In genomic region chr18:9612215-9612830, GRCh38 we compare ENCODE assay signal across 9 cellular contexts. TPM values are rescaled to one million over a fixed set of nuclear protein-coding genes. Genes with fewer than 3 reads are reported as not detected.
A peak's percentile ranks its signal among the peaks of the same experiment; 100 is the strongest.
DNase-seq lines count a peak whose midpoint lies in the region; ATAC-seq, FAIRE-seq and TF ChIP-seq lines count a peak whose summit lies in the region.
"Had no signal": no experiment of that assay in that cellular context is flagged by ENCODE, and none has a peak within 500 bp of the region (broad histone marks: within the 10 kb centered on the region; RNA-seq: fewer than 3 reads in every experiment).

No MANE protein-coding gene starts in this region.

- WGBS in small intestine, 3 donors = 16 to 51% (median 48%) methylated on average over 3 of the region's 3 CpGs

- peak; percentile 35 for TF ChIP-seq CTCF in GM20000 (IDR thresholded peaks at IDR 0.05; ENCODE audit: extremely low read depth, missing control alignments)
- peak; percentile 77 for TF ChIP-seq CTCF in astrocyte of the spinal cord (IDR thresholded peaks at IDR 0.05; ENCODE audit: low read depth, low read length)

- H3K4me1 ChIP-seq in CD8-positive, alpha-beta memory T cell (ENCODE audit: insufficient read depth, low read length) = peaks cover 15% of the 10 kb centered on the region
- H3K4me1 ChIP-seq in SJCRH30 (0 out of 2 replicates have a peak, but pooled peaks cover 2% of the 10 kb centered on the region), iPS-18a (ENCODE audit: control insufficient read depth, low read depth, low read length) (peaks cover 14% of the 10 kb centered on the region), small intestine (ENCODE audit: control insufficient read depth in 2 of 2, insufficient read depth in 1 of 2, low read depth in 1 of 2, low read length in 1 of 2) (peaks cover 3 to 15% of the 10 kb centered on the region in 2 donors)

- no peaks in the 10 kb centered on the region for H3K9me3 Mint-ChIP-seq in CD8-positive, alpha-beta memory T cell

- POLR2A ChIA-PET in CD8-positive, alpha-beta memory T cell (lab: Charles Lee) = no interaction called here

- FAIRE-seq in small intestine (lab: Jason Lieb, UNC) = no peak
- FAIRE-seq: TTC549 had no signal

- H3K27me3 ChIP-seq in CD8-positive, alpha-beta memory T cell (ENCODE audit: insufficient read depth, low read length, poor library complexity, severe bottlenecking) = no peaks in the 10 kb centered on the region
- H3K27me3 ChIP-seq in MG63 (no peaks in the 10 kb centered on the region), SJCRH30 (no peaks in the 10 kb centered on the region), iPS-18a (ENCODE audit: control insufficient read depth, insufficient read depth, low read length) (no peaks in the 10 kb centered on the region), small intestine (ENCODE audit: control insufficient read depth in 2 of 2, insufficient read depth in 2 of 2, low read length in 2 of 2) (no peaks in the 10 kb centered on the region)

- peaks cover 3% of the 10 kb centered on the region for H3K36me3 ChIP-seq in CD8-positive, alpha-beta memory T cell (ENCODE audit: insufficient read depth, low read length)
- peaks cover 26% of the 10 kb centered on the region for H3K36me3 ChIP-seq in MG63
- H3K36me3 ChIP-seq in SJCRH30 = peaks cover 10% of the 10 kb centered on the region
- H3K36me3 ChIP-seq in iPS-18a (ENCODE audit: control insufficient read depth, low read depth, low read length) = peaks cover 8% of the 10 kb centered on the region
- peaks cover 0 to 2% of the 10 kb centered on the region in 2 donors for H3K36me3 ChIP-seq in small intestine (ENCODE audit: control insufficient read depth in 2 of 2, insufficient read depth in 2 of 2, low read length in 2 of 2)

- in situ Hi-C loops in astrocyte of the spinal cord (cut with HindIII; ENCODE audit: low sequenced_read_pairs) = no loop called here

- H3K9ac ChIP-seq in iPS-18a (ENCODE audit: low read length) = no peak overlapping the region

- peaks cover 50 to 65% (median 56%) of the 10 kb centered on the region in 3 donors for H3K4me1 Mint-ChIP-seq in CD8-positive, alpha-beta memory T cell

- peak in 4 of 5 donors; percentile 6 to 54 (median 42) for DNase-seq in CD8-positive, alpha-beta memory T cell
- peak; percentile 45 for DNase-seq in GM20000 (ENCODE audit: low spot score)
- peak; percentile 24 for DNase-seq in MG63
- peak; percentile 8 to 46 for DNase-seq in SJCRH30
- DNase-seq in astrocyte of the spinal cord (ENCODE audit: low read depth, low spot score) = peak; percentile 57
- peak; percentile 73 for DNase-seq in small intestine

- no peaks in the 10 kb centered on the region for H3K27me3 Mint-ChIP-seq in CD8-positive, alpha-beta memory T cell

- no peak overlapping the region for H3K4me3 ChIP-seq in CD8-positive, alpha-beta memory T cell (ENCODE audit: low read length)
- H3K4me3 ChIP-seq in MG63 (peak overlapping the region; percentile 74), SJCRH30 (peak overlapping the region; percentile 70), astrocyte of the spinal cord (ENCODE audit: low read depth, low read length) (peak overlapping the region; percentile 86), iPS-18a (ENCODE audit: low read length) (peak overlapping the region; percentile 75), small intestine (ENCODE audit: low read depth in 1 of 2, low read length in 2 of 2) (peak overlapping the region in 1 of 2 donors; percentile 97)

- no peaks in the 10 kb centered on the region for H3K9me3 ChIP-seq in CD8-positive, alpha-beta memory T cell (ENCODE audit: low read length)
- H3K9me3 ChIP-seq in MG63 (no peaks in the 10 kb centered on the region), SJCRH30 (replicated peaks) (no peaks in the 10 kb centered on the region), iPS-18a (ENCODE audit: control insufficient read depth, low read depth, low read length) (no peaks in the 10 kb centered on the region), small intestine (ENCODE audit: control insufficient read depth, low read depth) (no peaks in the 10 kb centered on the region)

- H3K36me3 Mint-ChIP-seq in CD8-positive, alpha-beta memory T cell = peaks cover 0 to 20% (median 6%) of the 10 kb centered on the region in 3 donors

- H3K27ac Mint-ChIP-seq in CD8-positive, alpha-beta memory T cell = peak overlapping the region; percentile 43 to 98 (median 94)

- CTCF ChIA-PET in CD8-positive, alpha-beta memory T cell (lab: Charles Lee) = interaction anchor here (0.6 to 1.6 kb wide), 4 partner anchors 8 to 61 kb away, joined by 4 to 5 read pairs (median 4); no protein-coding TSS in a partner anchor

- ATAC-seq in HG03469 (IDR thresholded peaks at IDR 0.05; ENCODE audit: unreplicated experiment) = no peak

- H3K4me3 Mint-ChIP-seq in CD8-positive, alpha-beta memory T cell = peak overlapping the region; percentile 89 to 99 (median 95)

- H3K27ac ChIP-seq in CD8-positive, alpha-beta memory T cell (ENCODE audit: low read depth, low read length) = no peak overlapping the region
- H3K27ac ChIP-seq in SJCRH30 = no peak overlapping the region
- no peak overlapping the region for H3K27ac ChIP-seq in iPS-18a (ENCODE audit: low read length)
- no peak overlapping the region for H3K27ac ChIP-seq in small intestine (ENCODE audit: low read depth in 1 of 2, low read length in 1 of 2)

RNA-seq across cellular contexts. Expression of gene PPP4R1, which starts 2.0 kb away (rescaled TPM):
- 10 to 100 TPM; 58.4 to 59.9 TPM for total RNA-seq in CD8-positive, alpha-beta memory T cell
- 17.2 TPM for polyA plus RNA-seq in CD8-positive, alpha-beta memory T cell
- 45.1 and 103 TPM in 2 replicates for total RNA-seq in MG63 (2014; rRNA removed; shearing (Covaris generic); ENCODE audit: low replicate concordance)
- total RNA-seq in SJCRH30 (2014; rRNA removed; shearing (Covaris generic)) = 51.8 and 53.4 TPM in 2 replicates
- polyA plus RNA-seq in small intestine = 10 to 100 TPM; 31.1 to 73.1 (median 56.7) TPM
